In genomic region chr6:167858086-167858591, GRCh38 we compare ENCODE assay signal across 1 cellular context.
A peak's percentile ranks its signal among the peaks of the same experiment; 100 is the strongest.
TF ChIP-seq lines count a peak whose summit lies in the region.

No MANE protein-coding gene starts in this region.

TF ChIP-seq in liver, 16 proteins besides CTCF, POLR2A, EP300 and RAD21 (continued from another document):
- no peak for TF ChIP-seq ZBTB33 (IDR thresholded peaks at IDR 0.05)
- TF ChIP-seq JUND (IDR thresholded peaks at IDR 0.05): peak in 1 of 2 donors; percentile 7
- TF ChIP-seq SP1 (IDR thresholded peaks at IDR 0.05): no peak
- no peak for TF ChIP-seq GABPA (IDR thresholded peaks at IDR 0.05 in 1 of 2, conservative IDR thresholded peaks at IDR 0.05 in 1 of 2)
- no peak for TF ChIP-seq EGR1 (IDR thresholded peaks at IDR 0.05; ENCODE audit: low read depth in 2 of 2)
- peak; percentile 28 for TF ChIP-seq YY1 (IDR thresholded peaks at IDR 0.05)
- no peak for TF ChIP-seq FOXA2 (IDR thresholded peaks at IDR 0.05)
- TF ChIP-seq FOXA1 (IDR thresholded peaks at IDR 0.05): no peak
- TF ChIP-seq TAF1 (conservative IDR thresholded peaks at IDR 0.05): no peak
- no peak for TF ChIP-seq NR2F2 (IDR thresholded peaks at IDR 0.05)
- TF ChIP-seq HNF4A (conservative IDR thresholded peaks at IDR 0.05): peak; percentile 9 to 15
